15 cellular contexts compared by ENCODE assay signal in genomic region chr2:107687087-107687486, GRCh38.
"Had no signal": no experiment of that assay in that cellular context is flagged by ENCODE, and none has a peak within 500 bp of the region (broad histone marks: within the 10 kb centered on the region; RNA-seq: fewer than 3 reads in every experiment).

No MANE protein-coding gene starts in this region.

- H3K9ac ChIP-seq: neural progenitor cell had no signal

- H3K4me3 ChIP-seq: cardiac muscle cell, neural progenitor cell, psoas muscle, right lobe of liver, smooth muscle cell, stomach, upper lobe of left lung had no signal

- DNase-seq: activated CD4-positive, alpha-beta T cell treated with anti-CD3 and anti-CD28 coated beads, Interleukin-2, amount 50 U/mL, for 48 hours; activated gamma-delta T cell treated with Interleukin-2 at 50 U/mL for 16 hours; activated T-cell treated with anti-CD3 and anti-CD28 coated beads for 4 hours; effector memory CD8-positive, alpha-beta T cell; mesenchymal stem cell; naive thymus-derived CD4-positive, alpha-beta T cell; right lobe of liver; stimulated activated CD4-positive, alpha-beta T cell treated with anti-CD3 and anti-CD28 coated beads, Interleukin-4, amount 100 ng/mL, for 1 hour; stomach; upper lobe of left lung had no signal

- H3K36me3 ChIP-seq: cardiac muscle cell, neural progenitor cell, right lobe of liver, stomach, upper lobe of left lung had no signal

- H3K4me1 ChIP-seq: psoas muscle, right lobe of liver, stomach, upper lobe of left lung had no signal

- H3K27ac ChIP-seq: cardiac muscle cell, neural progenitor cell, psoas muscle, right lobe of liver, stomach, upper lobe of left lung had no signal

- H3K9me3 ChIP-seq: psoas muscle, right lobe of liver, stomach, upper lobe of left lung had no signal

- ATAC-seq: activated naive CD4-positive, alpha-beta T cell treated with anti-CD3 and anti-CD28 coated beads, Interleukin-2, amount 50 U/mL, for 72 hours; effector memory CD8-positive, alpha-beta T cell; naive thymus-derived CD4-positive, alpha-beta T cell; psoas muscle; right lobe of liver had no signal

- H3K27me3 ChIP-seq: cardiac muscle cell, neural progenitor cell, right lobe of liver, stomach, upper lobe of left lung had no signal
